ENCODE assay signal across 31 cellular contexts in the genomic region with DNA sequence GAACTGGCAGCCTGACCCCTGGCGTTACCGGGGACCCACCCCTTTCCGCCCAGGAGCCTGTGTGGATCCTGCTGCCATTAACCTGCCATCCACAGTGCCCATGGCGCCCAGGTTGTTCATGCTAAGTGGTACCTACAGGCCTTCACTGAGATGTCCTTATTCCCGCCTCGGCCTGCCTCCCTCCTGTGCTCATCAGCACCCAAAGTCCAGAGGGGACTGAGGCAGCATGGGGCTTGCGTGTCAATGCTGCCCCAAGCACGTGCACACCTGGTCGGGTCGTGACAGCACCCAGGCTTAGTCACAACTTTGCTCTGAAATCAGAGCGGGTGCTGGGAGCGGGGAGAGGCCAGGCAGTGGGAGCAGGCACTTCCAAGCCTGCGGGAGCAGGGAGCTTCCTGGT.
"Had no signal": no experiment of that assay in that cellular context is flagged by ENCODE, and none has a peak within 500 bp of the region (broad histone marks: within the 10 kb centered on the region; RNA-seq: fewer than 3 reads in every experiment).

No MANE protein-coding gene starts in this region.

- ATAC-seq: activated CD4-positive, alpha-beta T cell treated with anti-CD3 and anti-CD28 coated beads for 36 hours; activated CD8-positive, alpha-beta T cell treated with anti-CD3 and anti-CD28 coated beads for 36 hours; activated T-cell treated with anti-CD3 and anti-CD28 coated beads, Interleukin-2, amount 50 U/mL, for 4 hours; activated T-helper 17 cell treated with anti-CD3 and anti-CD28 coated beads, Interleukin-2, amount 50 U/mL, for 72 hours; esophagus mucosa had no signal

- FAIRE-seq: frontal cortex had no signal

- H3K4me3 ChIP-seq: ascending aorta, breast epithelium, cardiac muscle cell, coronary artery, dorsolateral prefrontal cortex had no signal

- H3K27me3 ChIP-seq: ascending aorta, breast epithelium, cardiac muscle cell, dorsolateral prefrontal cortex had no signal

- H3K36me3 ChIP-seq: cardiac muscle cell had no signal

- H3K27me3 Mint-ChIP-seq: activated CD4-positive, alpha-beta T cell treated with anti-CD3 and anti-CD28 coated beads for 36 hours; activated CD8-positive, alpha-beta T cell treated with anti-CD3 and anti-CD28 coated beads for 36 hours; activated naive CD8-positive, alpha-beta T cell treated with anti-CD3 and anti-CD28 coated beads, Interleukin-2, amount 10 ng/mL, durations not matched to agents 7 days and 5 days; activated T-helper 17 cell treated with anti-CD3 and anti-CD28 coated beads, Interleukin-2, amount 50 U/mL, for 72 hours; dendritic cell treated with granulocyte-macrophage colony-stimulating factor and Interleukin-4, amounts not matched to agents 40 ng/mL and 50 ng/mL, for 4 days had no signal

- H3K27ac ChIP-seq: ascending aorta, breast epithelium, cardiac muscle cell, coronary artery, dorsolateral prefrontal cortex had no signal

- H3K4me3 Mint-ChIP-seq: activated CD4-positive, alpha-beta T cell treated with anti-CD3 and anti-CD28 coated beads for 36 hours; activated CD8-positive, alpha-beta T cell treated with anti-CD3 and anti-CD28 coated beads for 36 hours; dendritic cell treated with granulocyte-macrophage colony-stimulating factor and Interleukin-4, amounts not matched to agents 40 ng/mL and 50 ng/mL, for 4 days; endodermal cell had no signal

- H3K9me3 ChIP-seq: ascending aorta had no signal

- H3K27ac Mint-ChIP-seq: brain; dendritic cell treated with granulocyte-macrophage colony-stimulating factor and Interleukin-4, amounts not matched to agents 40 ng/mL and 50 ng/mL, for 4 days; endodermal cell had no signal

- DNase-seq: activated CD4-positive, alpha-beta T cell treated with anti-CD3 and anti-CD28 coated beads for 36 hours; activated CD4-positive, alpha-beta T cell treated with anti-CD3 and anti-CD28 coated beads, Interleukin-2, amount 50 U/mL, for 1 hour; activated CD4-positive, alpha-beta T cell treated with anti-CD3 and anti-CD28 coated beads, Interleukin-2, amount 50 U/mL, for 48 hours; activated CD4-positive, CD25-positive, alpha-beta regulatory T cell; activated CD4-positive, CD25-positive, alpha-beta regulatory T cell treated with anti-CD3 and anti-CD28 coated beads, Interleukin-2, amount 50 U/mL, for 72 hours; activated CD8-positive, alpha-beta memory T cell treated with anti-CD3 and anti-CD28 coated beads for 24 hours; activated CD8-positive, alpha-beta T cell treated with anti-CD3 and anti-CD28 coated beads for 36 hours; activated effector memory CD4-positive, alpha-beta T cell treated with Interleukin-2 at 50 U/mL for 16 hours; activated gamma-delta T cell treated with Interleukin-2 at 50 U/mL for 16 hours; activated naive CD4-positive, alpha-beta T cell treated with anti-CD3 and anti-CD28 coated beads, Interleukin-2, amount 50 U/mL, for 16 hours; activated naive CD4-positive, alpha-beta T cell treated with Interleukin-2 at 50 U/mL for 16 hours; activated naive CD8-positive, alpha-beta T cell treated with anti-CD3 and anti-CD28 coated beads, Interleukin-2, amount 10 ng/mL, durations not matched to agents 7 days and 5 days; activated T-cell treated with anti-CD3 and anti-CD28 coated beads, Interleukin-2, amount 50 U/mL, for 4 hours; central memory CD4-positive, alpha-beta T cell; cerebellar nuclear complex; dorsolateral prefrontal cortex; effector memory CD4-positive, alpha-beta T cell; endodermal cell; foreskin fibroblast; head of caudate nucleus; T-helper 1 cell; T-helper 2 cell had no signal
